In the genomic region with DNA sequence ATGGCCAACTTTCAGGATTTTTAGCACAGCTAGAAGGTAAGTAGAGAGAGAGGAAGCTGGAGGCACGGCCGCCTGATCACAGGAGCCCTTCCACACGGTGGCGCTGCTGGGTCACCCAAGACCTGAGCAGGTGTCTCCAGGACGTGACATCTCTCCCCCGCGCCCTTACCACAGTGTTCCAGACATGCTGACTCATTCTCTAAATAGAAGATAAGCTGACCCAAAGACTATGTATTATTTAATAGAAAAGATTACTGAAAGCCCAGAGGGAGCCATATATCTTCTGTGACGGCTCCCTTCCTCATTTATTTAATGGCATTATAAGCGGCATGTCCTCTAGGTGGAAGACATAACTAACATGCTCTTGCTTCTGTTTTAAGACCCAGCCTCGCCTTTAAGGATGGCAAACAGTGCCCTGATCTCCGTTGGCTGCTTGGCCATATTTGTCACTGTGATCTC, we compare ENCODE assay signal across 8 cellular contexts. TPM values are rescaled to one million over a fixed set of nuclear protein-coding genes. Genes with fewer than 3 reads are reported as not detected.
DNase-seq lines count a peak whose midpoint lies in the region; ATAC-seq and TF ChIP-seq lines count a peak whose summit lies in the region.

No MANE protein-coding gene starts in this region.

- no peaks in the 10 kb centered on the region for H3K9me3 Mint-ChIP-seq in CD4-positive, CD25-positive, alpha-beta regulatory T cell

- peak; percentile 86 to 93 for TF ChIP-seq RAD21 in liver (IDR thresholded peaks at IDR 0.05)

- peaks cover 7 to 13% (median 12%) of the 10 kb centered on the region in 4 donors for H3K4me1 Mint-ChIP-seq in CD4-positive, CD25-positive, alpha-beta regulatory T cell

- H3K9me3 ChIP-seq in CD4-positive, CD25-positive, alpha-beta regulatory T cell (ENCODE audit: control insufficient read depth in 2 of 2, low read length in 2 of 2), result no peaks in the 10 kb centered on the region
- H3K9me3 ChIP-seq in liver (ENCODE audit: control insufficient read depth in 4 of 4, low read length in 3 of 4), result no peaks in the 10 kb centered on the region

- no peak overlapping the region for H3K27ac ChIP-seq in CD4-positive, CD25-positive, alpha-beta regulatory T cell (ENCODE audit: insufficient read depth, low read length, poor library complexity, severe bottlenecking)
- H3K27ac ChIP-seq in liver (ENCODE audit: low read depth in 1 of 2, low read length in 2 of 2), result no peak overlapping the region

- TF ChIP-seq CTCF in liver (IDR thresholded peaks at IDR 0.05; ENCODE audit: low read depth, low read length, missing input control), result peak; percentile 82

- DNase-seq in CD4-positive, CD25-positive, alpha-beta regulatory T cell, result peak; percentile 70 to 94 (median 81)
- DNase-seq in NCI-H446 treated with DMSO at 0.1 percent for 48 hours (lab: John Stamatoyannopoulos, UW) (peak; percentile 64), cerebellar cortex (ENCODE audit: low spot score) (peak; percentile 66)
- DNase-seq in activated CD4-positive, CD25-positive, alpha-beta regulatory T cell treated with anti-CD3 and anti-CD28 coated beads, Interleukin-2, amount 50 U/mL, for 72 hours, result peak; percentile 94
- DNase-seq in stimulated activated CD8-positive, alpha-beta memory T cell treated with anti-CD3 and anti-CD28 coated beads, Interleukin-12 subunit alpha, Interleukin-12 subunit beta, amount 100 ng/mL, for 1 hour (ENCODE audit: low read depth), result peak; percentile 85

- peak overlapping the region in 2 of 4 donors; percentile 52 to 70 for H3K4me3 Mint-ChIP-seq in CD4-positive, CD25-positive, alpha-beta regulatory T cell

- peaks cover 23% of the 10 kb centered on the region for H3K27me3 Mint-ChIP-seq in CD4-positive, CD25-positive, alpha-beta regulatory T cell

- H3K4me3 ChIP-seq in CD4-positive, CD25-positive, alpha-beta regulatory T cell (ENCODE audit: low read depth, low read length), result peak overlapping the region; percentile 50
- peak overlapping the region in 1 of 3 donors; percentile 3 for H3K4me3 ChIP-seq in liver (ENCODE audit: low read depth in 1 of 3, low read length in 3 of 3)

- no peaks in the 10 kb centered on the region for H3K27me3 ChIP-seq in CD4-positive, CD25-positive, alpha-beta regulatory T cell (ENCODE audit: control insufficient read depth, insufficient read depth, low read length)
- no peaks in the 10 kb centered on the region for H3K27me3 ChIP-seq in liver (ENCODE audit: control insufficient read depth in 4 of 4, insufficient read depth in 4 of 4, low read length in 3 of 4)

- no peaks in the 10 kb centered on the region for H3K36me3 Mint-ChIP-seq in CD4-positive, CD25-positive, alpha-beta regulatory T cell

- peak overlapping the region in 1 of 3 donors; percentile 28 for H3K27ac Mint-ChIP-seq in CD4-positive, CD25-positive, alpha-beta regulatory T cell

- no peaks in the 10 kb centered on the region for H3K4me1 ChIP-seq in CD4-positive, CD25-positive, alpha-beta regulatory T cell (ENCODE audit: control insufficient read depth, insufficient read depth, low read length, poor library complexity, severe bottlenecking)
- H3K4me1 ChIP-seq in liver (ENCODE audit: control insufficient read depth in 4 of 4, insufficient read depth in 4 of 4, low read length in 3 of 4), result peaks cover 0 to 3% (median 2%) of the 10 kb centered on the region in 4 donors

- ATAC-seq in CD4-positive, CD25-positive, alpha-beta regulatory T cell (ENCODE audit: low read depth in 2 of 2), result peak; percentile 97 to 99
- ATAC-seq in GM19324 (IDR thresholded peaks at IDR 0.05; ENCODE audit: low FRiP score, unreplicated experiment) (peak; percentile 94), HG03442 (IDR thresholded peaks at IDR 0.05; ENCODE audit: unreplicated experiment) (peak; percentile 97)

- no peak overlapping the region for H3K9ac ChIP-seq in liver (ENCODE audit: low read depth in 1 of 2, low read length in 2 of 2)

- H3K36me3 ChIP-seq in CD4-positive, CD25-positive, alpha-beta regulatory T cell (ENCODE audit: control insufficient read depth, insufficient read depth, low read length), result no peaks in the 10 kb centered on the region
- H3K36me3 ChIP-seq in liver (ENCODE audit: control insufficient read depth in 4 of 4, insufficient read depth in 3 of 4, low read depth in 1 of 4, low read length in 3 of 4), result no peaks in the 10 kb centered on the region

- WGBS in liver, result 10% methylated on average over 11 of the region's 11 CpGs

TF ChIP-seq in liver, 16 proteins besides CTCF, POLR2A, EP300 and RAD21:
- TF ChIP-seq, protein P1, sequence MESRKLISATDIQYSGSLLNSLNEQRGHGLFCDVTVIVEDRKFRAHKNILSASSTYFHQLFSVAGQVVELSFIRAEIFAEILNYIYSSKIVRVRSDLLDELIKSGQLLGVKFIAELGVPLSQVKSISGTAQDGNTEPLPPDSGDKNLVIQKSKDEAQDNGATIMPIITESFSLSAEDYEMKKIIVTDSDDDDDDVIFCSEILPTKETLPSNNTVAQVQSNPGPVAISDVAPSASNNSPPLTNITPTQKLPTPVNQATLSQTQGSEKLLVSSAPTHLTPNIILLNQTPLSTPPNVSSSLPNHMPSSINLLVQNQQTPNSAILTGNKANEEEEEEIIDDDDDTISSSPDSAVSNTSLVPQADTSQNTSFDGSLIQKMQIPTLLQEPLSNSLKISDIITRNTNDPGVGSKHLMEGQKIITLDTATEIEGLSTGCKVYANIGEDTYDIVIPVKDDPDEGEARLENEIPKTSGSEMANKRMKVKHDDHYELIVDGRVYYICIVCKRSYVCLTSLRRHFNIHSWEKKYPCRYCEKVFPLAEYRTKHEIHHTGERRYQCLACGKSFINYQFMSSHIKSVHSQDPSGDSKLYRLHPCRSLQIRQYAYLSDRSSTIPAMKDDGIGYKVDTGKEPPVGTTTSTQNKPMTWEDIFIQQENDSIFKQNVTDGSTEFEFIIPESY (IDR thresholded peaks at IDR 0.05), result no peak
- TF ChIP-seq ATF3 (IDR thresholded peaks at IDR 0.05) (no peak), RXRA (IDR thresholded peaks at IDR 0.05) (no peak), REST (IDR thresholded peaks at IDR 0.05) (no peak), NR2F2 (IDR thresholded peaks at IDR 0.05) (no peak), HNF4A (conservative IDR thresholded peaks at IDR 0.05) (no peak), JUND (IDR thresholded peaks at IDR 0.05) (peak; percentile 70 to 72), FOXA1 (IDR thresholded peaks at IDR 0.05) (no peak), FOXA2 (IDR thresholded peaks at IDR 0.05) (no peak), SP1 (IDR thresholded peaks at IDR 0.05) (no peak), GABPA (IDR thresholded peaks at IDR 0.05 in 1 of 2, conservative IDR thresholded peaks at IDR 0.05 in 1 of 2) (peak in 1 of 2 donors; percentile 10), EGR1 (IDR thresholded peaks at IDR 0.05; ENCODE audit: low read depth in 2 of 2) (no peak), YY1 (IDR thresholded peaks at IDR 0.05) (peak; percentile 19), HNF4G (IDR thresholded peaks at IDR 0.05) (no peak), TAF1 (conservative IDR thresholded peaks at IDR 0.05) (no peak)
- TF ChIP-seq, protein P2, sequence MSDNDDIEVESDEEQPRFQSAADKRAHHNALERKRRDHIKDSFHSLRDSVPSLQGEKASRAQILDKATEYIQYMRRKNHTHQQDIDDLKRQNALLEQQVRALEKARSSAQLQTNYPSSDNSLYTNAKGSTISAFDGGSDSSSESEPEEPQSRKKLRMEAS (IDR thresholded peaks at IDR 0.05), result no peak

RNA-seq across cellular contexts. Expression of gene MALSU1, which starts 26.0 kb away (rescaled TPM):
- total RNA-seq in CD4-positive, CD25-positive, alpha-beta regulatory T cell, result 34.3 TPM
- polyA plus RNA-seq in CD4-positive, CD25-positive, alpha-beta regulatory T cell, result 10 to 100 TPM; 72.6 to 86.2 (median 80.6) TPM
- 10 to 100 TPM; 30.3 to 41.6 TPM for total RNA-seq in liver
- 10 to 100 TPM; 39.4 to 84.6 TPM for polyA plus RNA-seq in liver

RNA-seq across cellular contexts. Expression of gene GPNMB, which starts 26.6 kb away (rescaled TPM):
- not detected for total RNA-seq in CD4-positive, CD25-positive, alpha-beta regulatory T cell
- polyA plus RNA-seq in CD4-positive, CD25-positive, alpha-beta regulatory T cell, result under 1 TPM in 1 of 4 donors, not detected in 3; 0.66 TPM
- 10 to 100 TPM in 1 of 2 donors, 1 to 10 TPM in 1; 4.8 to 10.5 TPM for total RNA-seq in liver
- 1 to 10 TPM; 2.6 to 5.1 TPM for polyA plus RNA-seq in liver
